In the genomic region with DNA sequence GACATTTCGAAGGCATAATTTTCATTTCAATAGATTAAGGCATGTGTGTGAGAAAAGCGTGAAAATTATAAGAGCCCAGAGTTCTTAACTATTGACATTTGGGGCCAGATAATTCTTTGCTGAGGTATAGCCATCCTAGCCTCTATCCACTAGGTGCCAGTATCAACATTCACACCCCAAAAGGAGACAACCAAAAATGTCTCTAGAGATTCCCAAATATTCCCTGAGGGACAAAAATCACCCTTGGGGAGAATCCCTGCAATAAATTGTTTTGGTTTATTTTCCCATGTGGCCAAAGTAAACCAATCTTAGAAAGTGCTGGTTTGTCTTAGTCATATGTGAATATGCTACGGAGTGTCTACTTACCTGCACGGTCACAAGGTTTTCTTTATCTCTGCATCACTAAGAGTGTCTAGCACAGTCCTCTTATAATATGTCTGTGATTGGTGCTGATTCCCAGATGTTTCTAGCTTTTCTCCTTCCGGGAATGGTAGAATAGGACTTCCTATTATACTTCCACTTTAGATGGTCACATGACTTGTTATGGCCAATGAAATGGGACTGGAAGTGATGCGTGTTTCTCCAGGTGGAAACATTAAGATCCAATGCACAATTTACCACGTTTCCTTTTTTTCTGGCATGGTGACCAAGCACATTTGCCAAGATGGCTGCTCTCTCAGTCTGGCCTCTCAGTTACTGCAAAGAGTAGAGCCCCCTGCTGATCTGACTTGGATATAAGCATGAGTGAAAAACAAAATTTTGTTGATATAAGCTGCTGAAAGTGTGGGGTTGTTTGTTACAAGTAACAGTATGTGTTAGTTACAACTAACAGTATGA, we compare ENCODE assay signal across 9 cellular contexts. TPM values are rescaled to one million over a fixed set of nuclear protein-coding genes. Genes with fewer than 3 reads are reported as not detected.
DNase-seq lines count a peak whose midpoint lies in the region; ATAC-seq, FAIRE-seq and TF ChIP-seq lines count a peak whose summit lies in the region.
"Had no signal": no experiment of that assay in that cellular context is flagged by ENCODE, and none has a peak within 500 bp of the region (broad histone marks: within the 10 kb centered on the region; RNA-seq: fewer than 3 reads in every experiment).

No MANE protein-coding gene starts in this region.

- H3K9me1 ChIP-seq in IMR-90 (ENCODE audit: insufficient read depth, low read length) (no peaks in the 10 kb centered on the region), endothelial cell of umbilical vein (replicated peaks; ENCODE audit: control insufficient read depth, extremely low read depth, insufficient read depth, low read length) (no peaks in the 10 kb centered on the region)

- TF ChIP-seq CTCF in IMR-90 (conservative IDR thresholded peaks at IDR 0.05; ENCODE audit: low read depth, low read length) = peak; percentile 14; the same call in 1 of the 2 replicates
- no peak for TF ChIP-seq CTCF in endothelial cell of umbilical vein (IDR thresholded peaks at IDR 0.05; ENCODE audit: extremely low read depth in 1 of 2, insufficient read depth in 1 of 2, low read depth in 1 of 2, low read length in 2 of 2)
- no peak for TF ChIP-seq CTCF in WERI-Rb-1 (IDR thresholded peaks at IDR 0.05; ENCODE audit: low read depth, low read length)

- H3K4me3 ChIP-seq in IMR-90 (ENCODE audit: insufficient read depth, low read depth, low read length) = no peak overlapping the region
- H3K4me3 ChIP-seq in endothelial cell of umbilical vein (replicated peaks in 1 of 3; ENCODE audit: insufficient read depth in 1 of 3, low read depth in 1 of 3, low read length in 3 of 3) = no peak overlapping the region
- no peak overlapping the region for H3K4me3 ChIP-seq in WERI-Rb-1 (ENCODE audit: low read depth, low read length)

- TF ChIP-seq RAD21 in IMR-90 (IDR thresholded peaks at IDR 0.05; ENCODE audit: low read length) = 0 out of 2 replicates have a peak, but pooled peaks have one; percentile 5

- H3K27ac ChIP-seq in IMR-90 (ENCODE audit: insufficient read depth, low read length) (no peak overlapping the region), endothelial cell of umbilical vein (ENCODE audit: insufficient read depth, low read depth, low read length) (no peak overlapping the region), WERI-Rb-1 (no peak overlapping the region)

- H4K91ac ChIP-seq in IMR-90 (ENCODE audit: insufficient read depth, low read depth, low read length) = no peak overlapping the region

- H3K14ac ChIP-seq in IMR-90 (replicated peaks; ENCODE audit: low read depth, low read length) = no peak overlapping the region

- H2AK9ac ChIP-seq in IMR-90 (replicated peaks; ENCODE audit: low read depth, low read length, poor library complexity) = no peak overlapping the region

- no peak overlapping the region for H2BK15ac ChIP-seq in IMR-90 (ENCODE audit: low read depth, low read length)

- H3K4me2 ChIP-seq in IMR-90 (ENCODE audit: low read depth, low read length) = no peak overlapping the region
- H3K4me2 ChIP-seq in endothelial cell of umbilical vein (ENCODE audit: insufficient read depth, low read length) = no peak overlapping the region

- H3K36me3 ChIP-seq in IMR-90 (ENCODE audit: control insufficient read depth, insufficient read depth, low read length) (no peaks in the 10 kb centered on the region), endothelial cell of umbilical vein (ENCODE audit: control insufficient read depth in 2 of 2, extremely low read depth in 1 of 2, insufficient read depth in 2 of 2, low read length in 2 of 2) (no peaks in the 10 kb centered on the region), WERI-Rb-1 (no peaks in the 10 kb centered on the region)

- no peak overlapping the region for H3K4ac ChIP-seq in IMR-90 (ENCODE audit: low read depth, low read length)

- H3K18ac ChIP-seq in IMR-90 (ENCODE audit: low read depth, low read length) = no peak overlapping the region

- H2BK20ac ChIP-seq in IMR-90 (ENCODE audit: low read depth, low read length) = no peak overlapping the region

- H2BK120ac ChIP-seq in IMR-90 (ENCODE audit: low read depth, low read length) = no peak overlapping the region

- BruUV-seq in IMR-90 (replicated peaks; lab: Mats Ljungman, UMichigan) (no TSS peak), endothelial cell of umbilical vein (replicated peaks; lab: Mats Ljungman, UMichigan) (no TSS peak)

- no peak overlapping the region for H2BK5ac ChIP-seq in IMR-90 (ENCODE audit: low read depth, low read length, poor library complexity, severe bottlenecking)

- intact Hi-C loops in IMR-90 (cut with micrococcal nuclease) = loop anchor here (10.0 kb wide), 1 partner anchor 505 kb away; no protein-coding TSS in a partner anchor
- intact Hi-C loops in endothelial cell of umbilical vein (cut with micrococcal nuclease) = no loop called here

- H3K56ac ChIP-seq in IMR-90 (ENCODE audit: extremely low read depth, insufficient read depth, low read length) = no peak overlapping the region

- no peak overlapping the region for H2AFZ ChIP-seq in IMR-90 (replicated peaks; ENCODE audit: low read length, poor library complexity)
- peak overlapping the region; percentile 7 for H2AFZ ChIP-seq in endothelial cell of umbilical vein (ENCODE audit: low read depth, low read length)

- 0 out of 2 replicates have a peak overlapping the region, but pooled peaks have one; percentile 12 for H2AK5ac ChIP-seq in IMR-90 (ENCODE audit: low read depth, low read length)

- POLR2A ChIA-PET in IMR-90 (lab: Charles Lee; ENCODE audit: unreplicated experiment) = no interaction called here
- POLR2A ChIA-PET in endothelial cell of umbilical vein (lab: Charles Lee) = no interaction called here

- TF ChIP-seq POLR2A in IMR-90 (IDR thresholded peaks at IDR 0.05; ENCODE audit: low read depth, low read length) (no peak), endothelial cell of umbilical vein (IDR thresholded peaks at IDR 0.05; ENCODE audit: low read depth, low read length) (no peak)

- no peaks in the 10 kb centered on the region for H3K79me1 ChIP-seq in IMR-90 (ENCODE audit: low read depth in 1 of 2, low read length in 2 of 2)

- in situ Hi-C loops in IMR-90 (cut with MboI; ENCODE audit: low sequenced_read_pairs) = no loop called here

- no peaks in the 10 kb centered on the region for H3K79me2 ChIP-seq in endothelial cell of umbilical vein (ENCODE audit: control insufficient read depth, insufficient read depth, low read length)

- ATAC-seq in GM21529 (IDR thresholded peaks at IDR 0.05; ENCODE audit: unreplicated experiment) (peak; percentile 87), IMR-90 (ENCODE audit: low read depth) (no peak)

- 100% methylated on average over 1 of the region's 7 CpGs; no CpG with 5 or more reads in 1 of the 2 experiments for WGBS in IMR-90 (ENCODE audit: extremely low coverage in 2 of 2, insufficient read length in 1 of 2), 2 experiments

- H3K27me3 ChIP-seq in IMR-90 (ENCODE audit: control insufficient read depth, insufficient read depth, low read length) (no peaks in the 10 kb centered on the region), endothelial cell of umbilical vein (ENCODE audit: control insufficient read depth in 2 of 2, insufficient read depth in 2 of 2, low read length in 2 of 2) (peaks cover 0 to 11% of the 10 kb centered on the region in 2 experiments), WERI-Rb-1 (ENCODE audit: insufficient read depth, low read depth, severe bottlenecking) (no peaks in the 10 kb centered on the region)

- CTCF ChIA-PET in IMR-90 (lab: Yijun Ruan, JAX) = interaction anchor here (0.8 to 3.1 kb wide), 4 partner anchors 16 to 1886 kb away, joined by 3 to 17 read pairs (median 3); no protein-coding TSS in a partner anchor
- CTCF ChIA-PET in endothelial cell of umbilical vein (lab: Charles Lee) = interaction anchor here (0.9 to 2.4 kb wide), 8 partner anchors 8 to 736 kb away, joined by 3 to 15 read pairs (median 4); partner anchors contain the start of gene KBTBD8

- dilution Hi-C loops in IMR-90 (cut with HindIII; ENCODE audit: low sequenced_read_pairs, unreplicated experiment) = no loop called here
- dilution Hi-C loops in endothelial cell of umbilical vein (cut with MboI; ENCODE audit: extremely low pct_ligation_motif_present, low sequenced_read_pairs) = no loop called here

- H3K9me3 ChIP-seq in IMR-90 (ENCODE audit: control insufficient read depth, insufficient read depth, low read length) = no peaks in the 10 kb centered on the region
- no peaks in the 10 kb centered on the region for H3K9me3 ChIP-seq in endothelial cell of umbilical vein (replicated peaks; ENCODE audit: control insufficient read depth, insufficient read depth, low read length)
- no peaks in the 10 kb centered on the region for H3K9me3 ChIP-seq in WERI-Rb-1 (ENCODE audit: severe bottlenecking)

- H3K23ac ChIP-seq in IMR-90 (ENCODE audit: low read depth, low read length) = no peak overlapping the region

- peak; percentile 36 for DNase-seq in DMS 273 (lab: John Stamatoyannopoulos, UW; ENCODE audit: unreplicated experiment)
- no peak for DNase-seq in DMS 273 treated with DMSO at 0.1 percent for 48 hours (lab: John Stamatoyannopoulos, UW)
- DNase-seq in IMR-90 = no peak
- no peak for DNase-seq in endothelial cell of umbilical vein (ENCODE audit: low read depth, low spot score)
- DNase-seq in stimulated activated CD4-positive, alpha-beta T cell treated with anti-CD3 and anti-CD28 coated beads, Interleukin-15, amount 100 ng/mL, for 24 hours = no peak
- DNase-seq in cerebellar nuclear complex (lab: John Stamatoyannopoulos, UW) = no peak
- DNase-seq in WERI-Rb-1 = no peak

- no peaks in the 10 kb centered on the region for H4K20me1 ChIP-seq in IMR-90 (ENCODE audit: insufficient read depth, low read length)
- no peaks in the 10 kb centered on the region for H4K20me1 ChIP-seq in endothelial cell of umbilical vein (replicated peaks; ENCODE audit: control insufficient read depth, extremely low read depth, insufficient read depth, low read length)

- H3K9ac ChIP-seq in IMR-90 (ENCODE audit: low read depth, low read length) (no peak overlapping the region), endothelial cell of umbilical vein (replicated peaks; ENCODE audit: extremely low read depth, insufficient read depth, low read length) (no peak overlapping the region)

- 0 out of 2 replicates have a peak overlapping the region, but pooled peaks have one; percentile 8 for H4K5ac ChIP-seq in IMR-90 (ENCODE audit: low read depth, low read length)

- H3K4me1 ChIP-seq in IMR-90 (ENCODE audit: control insufficient read depth, insufficient read depth, low read length) (peaks cover 2% of the 10 kb centered on the region; the same call in 1 of the 2 replicates), endothelial cell of umbilical vein (ENCODE audit: control insufficient read depth, extremely low read depth, insufficient read depth, low read length) (no peaks in the 10 kb centered on the region)

- FAIRE-seq in endothelial cell of umbilical vein (lab: Jason Lieb, UNC) = no peak
- FAIRE-seq: A204.1 had no signal

- H4K8ac ChIP-seq in IMR-90 (ENCODE audit: low read depth in 2 of 2, low read length in 2 of 2) = no peak overlapping the region

RNA-seq across cellular contexts. Expression of gene KBTBD8, which starts 8.0 kb away (rescaled TPM):
- total RNA-seq in IMR-90 (2012; rRNA removed) (8.6 and 15.0 TPM in 2 replicates), endothelial cell of umbilical vein (1.1 and 3.2 TPM in 2 replicates)
- polyA plus RNA-seq in IMR-90 (2012; rRNA removed) (1.5 and 1.8 TPM in 2 replicates), endothelial cell of umbilical vein (0.25 and 0.26 TPM in 2 replicates)
- 0.28 and 0.75 TPM in 2 replicates for polyA plus RNA-seq in IMR-90 (2012; cell fraction: cytosol; rRNA removed)
- 1.1 and 9.5 TPM in 2 replicates for polyA plus RNA-seq in IMR-90 (2012; cell fraction: nucleus; rRNA removed; ENCODE audit: low replicate concordance)
- polyA plus RNA-seq in endothelial cell of umbilical vein (2011; cell fraction: cytosol; rRNA removed) = 0.42 and 0.57 TPM in 2 replicates
- polyA plus RNA-seq in endothelial cell of umbilical vein (2011; cell fraction: nucleus; rRNA removed) = 0.28 and 0.70 TPM in 2 replicates
- 2.9 TPM in 2 replicates for polyA plus RNA-seq in endothelial cell of umbilical vein (2012)
- 1.3 and 2.6 TPM in 2 replicates for polyA minus RNA-seq in endothelial cell of umbilical vein
- not detected for polyA minus RNA-seq in endothelial cell of umbilical vein (2011; cell fraction: cytosol; rRNA and poly(A)+ RNA removed)
- 1.3 and 3.2 TPM in 2 replicates for polyA minus RNA-seq in endothelial cell of umbilical vein (2011; cell fraction: nucleus; rRNA and poly(A)+ RNA removed)
